8 cellular contexts compared by ENCODE assay signal in the genomic region with DNA sequence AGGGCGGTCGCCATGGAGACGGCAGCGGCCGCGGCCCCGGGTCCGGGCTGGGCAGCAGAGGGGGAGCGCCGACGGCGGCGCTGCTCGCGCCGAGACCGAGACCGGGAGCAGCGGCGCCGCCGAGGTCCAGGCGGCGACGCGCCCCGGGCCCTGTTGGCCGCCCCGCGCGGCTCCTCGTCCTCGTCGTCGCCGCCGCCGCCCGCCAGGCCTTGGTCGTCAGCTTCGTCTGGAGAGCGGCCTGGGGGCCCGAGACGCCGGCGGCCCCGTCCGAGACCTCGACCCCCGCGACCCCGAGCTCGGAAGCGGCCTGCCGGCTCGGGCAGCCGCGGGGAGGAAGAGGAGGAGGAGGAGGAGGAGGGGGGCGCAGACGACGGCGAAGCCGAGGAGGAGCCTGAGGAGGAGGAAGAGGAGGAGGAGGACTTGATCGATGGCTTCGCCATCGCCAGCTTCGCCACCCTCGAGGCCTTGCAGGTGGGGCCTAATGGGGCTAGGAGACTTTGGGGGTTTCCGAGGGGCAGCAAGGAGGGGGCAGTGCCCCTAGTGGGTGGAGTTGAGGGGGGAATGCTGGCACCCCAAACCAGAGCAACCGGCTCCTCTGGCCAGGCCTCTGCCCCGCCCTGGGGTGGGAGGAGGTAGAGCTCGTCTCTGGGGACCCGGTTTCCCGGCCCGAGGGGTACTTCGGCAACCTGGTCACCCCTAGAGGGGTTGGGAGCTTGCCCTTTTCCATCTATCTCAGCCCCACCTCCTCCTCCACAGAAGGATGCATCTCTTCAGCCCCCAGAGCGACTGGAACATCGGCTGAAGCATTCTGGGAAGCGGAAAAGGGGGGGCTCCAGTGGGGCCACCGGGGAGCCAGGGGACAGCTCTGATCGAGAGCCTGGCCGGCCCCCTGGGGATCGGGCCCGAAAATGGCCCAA. TPM values are rescaled to one million over a fixed set of nuclear protein-coding genes. Genes with fewer than 3 reads are reported as not detected.
DNase-seq lines count a peak whose midpoint lies in the region; ATAC-seq and TF ChIP-seq lines count a peak whose summit lies in the region.

No MANE protein-coding gene starts in this region.

- H3K9me2 ChIP-seq in GM23338 (ENCODE audit: insufficient read depth) = no peaks in the 10 kb centered on the region

- peak overlapping the region; percentile 58 for H3K4me3 ChIP-seq in GM23338
- peak overlapping the region; percentile 89 for H3K4me3 ChIP-seq in brain microvascular endothelial cell (ENCODE audit: low read depth, low read length)
- peak overlapping the region; percentile 82 for H3K4me3 ChIP-seq in kidney epithelial cell (ENCODE audit: low read depth, low read length)

- POLR2A ChIA-PET in T-cell (lab: Charles Lee) = no interaction called here

- H3K36me3 ChIP-seq in GM23338 (ENCODE audit: insufficient read depth) (no peaks in the 10 kb centered on the region), brain microvascular endothelial cell (replicated peaks) (peaks cover 47% of the 10 kb centered on the region), kidney epithelial cell (ENCODE audit: control insufficient read depth, insufficient read depth, low read length) (no peaks in the 10 kb centered on the region)

- peak overlapping the region; percentile 68; the same call in 2 of the 3 replicates for H3K4me3 Mint-ChIP-seq in GM23338
- peak overlapping the region; percentile 78 to 94 (median 91) for H3K4me3 Mint-ChIP-seq in T-cell

- peak; percentile 43 for DNase-seq in GM23338 (ENCODE audit: low spot score)
- DNase-seq in T-cell = peak in 32 of 34 experiments; percentile 14 to 57 (median 43)
- no peak for DNase-seq in brain microvascular endothelial cell
- no peak for DNase-seq in kidney epithelial cell (ENCODE audit: low read depth)
- DNase-seq in stimulated activated CD4-positive, alpha-beta T cell treated with anti-CD3 and anti-CD28 coated beads, TNF-alpha, amount 100 ng/mL, for 1 hour (ENCODE audit: low read depth in 3 of 3, low spot score in 1 of 3) = peak in 2 of 3 donors; percentile 24 to 33
- no peak for DNase-seq in islet precursor cell

- TF ChIP-seq CTCF in GM23338 (conservative IDR thresholded peaks at IDR 0.05; ENCODE audit: low read depth in 2 of 2) = no peak
- TF ChIP-seq CTCF in brain microvascular endothelial cell (IDR thresholded peaks at IDR 0.05; ENCODE audit: low read depth, low read length, missing control alignments) = peak; percentile 22
- no peak for TF ChIP-seq CTCF in kidney epithelial cell (IDR thresholded peaks at IDR 0.05; ENCODE audit: insufficient read depth, low read length, poor library complexity, severe bottlenecking)

- no peaks in the 10 kb centered on the region for H3K79me2 ChIP-seq in GM23338 (replicated peaks; ENCODE audit: insufficient read depth)

- H3F3A ChIP-seq in GM23338 (replicated peaks; ENCODE audit: low read depth) = peaks cover 20% of the 10 kb centered on the region

- H3K36me3 Mint-ChIP-seq in GM23338 (ENCODE audit: low read depth) (peaks cover 24% of the 10 kb centered on the region), T-cell (peaks cover 46% of the 10 kb centered on the region)

- H3K27me3 Mint-ChIP-seq in GM23338 (ENCODE audit: insufficient read depth, low read depth, poor library complexity) = peaks cover 52% of the 10 kb centered on the region
- H3K27me3 Mint-ChIP-seq in T-cell = no peaks in the 10 kb centered on the region

- peak overlapping the region; percentile 88 for H3K4me2 ChIP-seq in GM23338

- H3K4me1 Mint-ChIP-seq in GM23338 = peaks cover 10% of the 10 kb centered on the region; the same call in 2 of the 3 replicates
- peaks cover 50 to 54% (median 53%) of the 10 kb centered on the region in 3 donors for H3K4me1 Mint-ChIP-seq in T-cell

- peaks cover 10% of the 10 kb centered on the region; the same call in 1 of the 2 replicates for H3K4me1 ChIP-seq in GM23338 (ENCODE audit: insufficient read depth)

- in situ Hi-C loops in brain microvascular endothelial cell (cut with HindIII; ENCODE audit: low pct_ligation_motif_present, low sequenced_read_pairs) = no loop called here

- peaks cover 38% of the 10 kb centered on the region for H4K20me1 ChIP-seq in GM23338 (replicated peaks; ENCODE audit: insufficient read depth)

- no peak overlapping the region for H3K27ac Mint-ChIP-seq in GM23338
- peak overlapping the region; percentile 88 to 96 for H3K27ac Mint-ChIP-seq in T-cell

- peaks cover 51% of the 10 kb centered on the region for H3K27me3 ChIP-seq in GM23338 (ENCODE audit: insufficient read depth)
- H3K27me3 ChIP-seq in brain microvascular endothelial cell (replicated peaks) = no peaks in the 10 kb centered on the region
- H3K27me3 ChIP-seq in kidney epithelial cell (ENCODE audit: control insufficient read depth, insufficient read depth, low read length) = no peaks in the 10 kb centered on the region

- no peak overlapping the region for H3K27ac ChIP-seq in GM23338 (ENCODE audit: low read depth)
- peak overlapping the region; percentile 99 for H3K27ac ChIP-seq in brain microvascular endothelial cell

- ATAC-seq in GM23338 (peak; percentile 6; the same call in 2 of the 3 replicates), T-cell (replicated peaks in 1 of 4) (no peak), GM18502 (IDR thresholded peaks at IDR 0.05; ENCODE audit: poor library complexity, unreplicated experiment) (no peak), HG02571 (IDR thresholded peaks at IDR 0.05; ENCODE audit: unreplicated experiment) (no peak)

- H2AFZ ChIP-seq in GM23338 = no peak overlapping the region

- no peaks in the 10 kb centered on the region; the same call in 2 of the 3 replicates for H3K9me3 Mint-ChIP-seq in GM23338
- no peaks in the 10 kb centered on the region for H3K9me3 Mint-ChIP-seq in T-cell

- CTCF ChIA-PET in T-cell (lab: Charles Lee) = interaction anchor here (0.5 to 2.0 kb wide), 6 partner anchors 9 to 325 kb away, joined by 3 to 16 read pairs (median 4); partner anchors contain the start of genes PRR14 (in 1 of the 2) and ZNF764 (in 1 of the 2)

TF ChIP-seq in GM23338, 12 proteins besides CTCF, POLR2A, EP300 and RAD21 (continues in another document):
- TF ChIP-seq ZNF331 (CRISPR knock-in tag; IDR thresholded peaks at IDR 0.05; ENCODE audit: low read depth) (no peak), JUNB (IDR thresholded peaks at IDR 0.05; ENCODE audit: unreplicated experiment) (no peak), CREB1 (CRISPR knock-in tag; IDR thresholded peaks at IDR 0.05; ENCODE audit: low read depth) (no peak), STAT1 (IDR thresholded peaks at IDR 0.05; ENCODE audit: unreplicated experiment) (no peak), ETS1 (IDR thresholded peaks at IDR 0.05) (no peak), POLR2AphosphoS5 (IDR thresholded peaks at IDR 0.05; ENCODE audit: low read depth) (no peak)

RNA-seq across cellular contexts. Expression of gene FBRS, which starts 1.5 kb away (rescaled TPM):
- 5.2 and 7.2 TPM in 2 replicates for total RNA-seq in GM23338 (2014; rRNA removed; shearing (Covaris generic))
- 2.3 and 2.7 TPM in 2 replicates for polyA plus RNA-seq in GM23338 (2016; fragmentation: Nextera tagmentation; extraction: Ambion mirVana)
- total RNA-seq in T-cell (100 to 1,000 TPM; 159 to 186 (median 167) TPM), kidney epithelial cell (47.2 and 51.5 TPM in 2 replicates)

RNA-seq across cellular contexts. Expression of gene PRR14, which starts 9.0 kb away (rescaled TPM):
- total RNA-seq in GM23338 (2014; rRNA removed; shearing (Covaris generic)) = 4.6 and 8.9 TPM in 2 replicates
- 12.7 and 13.0 TPM in 2 replicates for polyA plus RNA-seq in GM23338 (2016; fragmentation: Nextera tagmentation; extraction: Ambion mirVana)
- total RNA-seq in T-cell (100 to 1,000 TPM in 2 of 5 donors, 10 to 100 TPM in 3; 57.9 to 121 (median 89.6) TPM), kidney epithelial cell (22.6 and 24.3 TPM in 2 replicates)

RNA-seq across cellular contexts. Expression of gene SRCAP, which starts 39.2 kb away (rescaled TPM):
- total RNA-seq in GM23338 (2014; rRNA removed; shearing (Covaris generic)) = 38.4 and 44.3 TPM in 2 replicates
- polyA plus RNA-seq in GM23338 (2016; fragmentation: Nextera tagmentation; extraction: Ambion mirVana) = 14.1 and 15.3 TPM in 2 replicates
- total RNA-seq in T-cell = 100 to 1,000 TPM in 3 of 5 donors, 10 to 100 TPM in 2; 82.8 to 124 (median 114) TPM
- total RNA-seq in kidney epithelial cell = 15.5 and 18.1 TPM in 2 replicates

RNA-seq across cellular contexts. Expression of gene ZNF689, which starts 49.6 kb away (rescaled TPM):
- total RNA-seq in GM23338 (2014; rRNA removed; shearing (Covaris generic)) = 13.4 and 16.7 TPM in 2 replicates
- 5.3 and 5.9 TPM in 2 replicates for polyA plus RNA-seq in GM23338 (2016; fragmentation: Nextera tagmentation; extraction: Ambion mirVana)
- 10 to 100 TPM; 11.0 to 13.7 (median 12.4) TPM for total RNA-seq in T-cell
- total RNA-seq in kidney epithelial cell = 12.3 and 13.8 TPM in 2 replicates

Comparison
In these comparisons a context has a peak if more than half of its experiments do, and no peak if none do; other contexts are left out.
1. DNase-seq: peak in GM23338 (single experiment), T-cell (32 of 34) and stimulated activated CD4-positive, alpha-beta T cell treated with anti-CD3 and anti-CD28 coated beads, TNF-alpha, amount 100 ng/mL, for 1 hour (2 of 3); none in brain microvascular endothelial cell (single experiment), kidney epithelial cell (single experiment) and islet precursor cell (single experiment).
2. Peak in every context shown above with its lines, with median percentiles within 50 percentile points of each other: H3K4me3 ChIP-seq.